In genomic region chr1:10796029-10796944, GRCh38 we compare ENCODE assay signal across 8 cellular contexts. TPM values are rescaled to one million over a fixed set of nuclear protein-coding genes. Genes with fewer than 3 reads are reported as not detected.
DNase-seq lines count a peak whose midpoint lies in the region; FAIRE-seq and TF ChIP-seq lines count a peak whose summit lies in the region.

CASZ1 (minus strand) TSS chr1:10796646; CDS start chr1:10693889, 102,757 bp downstream.

- H3K27ac ChIP-seq in colonic mucosa (peak within 1 kb of the TSS; percentile 85), small intestine (ENCODE audit: low read depth in 1 of 2, low read length in 1 of 2) (peak within 1 kb of the TSS; percentile 90 to 94)

- DNase-seq in BE2C (peak; percentile 82), HT1080 (ENCODE audit: low read depth) (peak; percentile 90), OCI-M1 (lab: John Stamatoyannopoulos, UW) (peak; percentile 56), colonic mucosa (peak; percentile 87), kidney epithelial cell (ENCODE audit: low read depth) (peak; percentile 18), small intestine (peak; percentile 89), NOMO-1 (lab: John Stamatoyannopoulos, UW; ENCODE audit: unreplicated experiment in 2 of 2) (no peak), GDM1 (lab: John Stamatoyannopoulos, UW) (no peak)

- no peak for FAIRE-seq in small intestine (lab: Jason Lieb, UNC)

- TF ChIP-seq CTCF in BE2C (IDR thresholded peaks at IDR 0.05; ENCODE audit: low read depth, low read length) (no peak), colonic mucosa (IDR thresholded peaks at IDR 0.05) (no peak), kidney epithelial cell (IDR thresholded peaks at IDR 0.05; ENCODE audit: insufficient read depth, low read length, poor library complexity, severe bottlenecking) (no peak)

- peak within 1 kb of the TSS; percentile 91 to 95 for H3K9ac ChIP-seq in colonic mucosa (ENCODE audit: low read depth in 2 of 2, low read length in 2 of 2)

- no peaks in the 10 kb centered on the region for H3K9me3 ChIP-seq in BE2C
- H3K9me3 ChIP-seq in colonic mucosa: no peaks in the 10 kb centered on the region
- H3K9me3 ChIP-seq in small intestine (ENCODE audit: control insufficient read depth, low read depth): no peaks in the 10 kb centered on the region

- intact Hi-C loops in colonic mucosa (cut with DNase I): no loop called here

- H3K36me3 ChIP-seq in BE2C: no peaks in the 10 kb centered on the region
- H3K36me3 ChIP-seq in colonic mucosa: no peaks in the 10 kb centered on the region
- H3K36me3 ChIP-seq in kidney epithelial cell (ENCODE audit: control insufficient read depth, insufficient read depth, low read length): no peaks in the 10 kb centered on the region
- H3K36me3 ChIP-seq in small intestine (ENCODE audit: control insufficient read depth in 2 of 2, insufficient read depth in 2 of 2, low read length in 2 of 2): no peaks in the 10 kb centered on the region

- peaks cover 2% of the 10 kb centered on the region; the same call in 1 of the 2 replicates for H3K4me1 ChIP-seq in BE2C
- H3K4me1 ChIP-seq in colonic mucosa: no peaks in the 10 kb centered on the region
- no peaks in the 10 kb centered on the region for H3K4me1 ChIP-seq in small intestine (ENCODE audit: control insufficient read depth in 2 of 2, insufficient read depth in 1 of 2, low read depth in 1 of 2, low read length in 1 of 2)

- H3K4me3 ChIP-seq in BE2C (ENCODE audit: low read depth, low read length) (peak within 1 kb of the TSS; percentile 67), colonic mucosa (peak within 1 kb of the TSS; percentile 68), kidney epithelial cell (ENCODE audit: low read depth, low read length) (peak within 1 kb of the TSS; percentile 47), small intestine (ENCODE audit: low read depth in 1 of 2, low read length in 2 of 2) (peak within 1 kb of the TSS; percentile 62 to 82)

- no peaks in the 10 kb centered on the region for H3K27me3 ChIP-seq in BE2C
- no peaks in the 10 kb centered on the region for H3K27me3 ChIP-seq in colonic mucosa
- H3K27me3 ChIP-seq in kidney epithelial cell (ENCODE audit: control insufficient read depth, insufficient read depth, low read length): peaks cover 33% of the 10 kb centered on the region
- peaks cover 0 to 8% of the 10 kb centered on the region in 2 donors for H3K27me3 ChIP-seq in small intestine (ENCODE audit: control insufficient read depth in 2 of 2, insufficient read depth in 2 of 2, low read length in 2 of 2)

- WGBS in small intestine, 3 donors: 1% methylated on average over 69 to 88 of the region's 88 CpGs

RNA-seq across cellular contexts. Expression of gene CASZ1, which starts in this region (rescaled TPM):
- polyA plus RNA-seq in BE2C (2012; ENCODE audit: insufficient read depth, insufficient read length, low read depth): 12.2 TPM
- 1.2 and 1.7 TPM in 2 replicates for total RNA-seq in HT1080 (2014; rRNA removed; shearing (Covaris generic))
- 0.86 and 1.3 TPM in 2 replicates for polyA plus RNA-seq in HT1080 (2015; cell fraction: cytosol; rRNA removed)
- 2.1 and 3.4 TPM in 2 replicates for polyA plus RNA-seq in HT1080 (2015; cell fraction: nucleus; rRNA removed)
- total RNA-seq in colonic mucosa (10 to 100 TPM; 45.0 to 56.0 TPM), kidney epithelial cell (19.1 and 28.2 TPM in 2 replicates)
- 10 to 100 TPM; 13.5 to 23.0 (median 15.4) TPM for polyA plus RNA-seq in small intestine

Comparison
In these comparisons a context has a peak if more than half of its experiments do, and no peak if none do; other contexts are left out.
1. DNase-seq: peak in BE2C (single experiment), HT1080 (single experiment), OCI-M1 (single experiment), colonic mucosa (single experiment), kidney epithelial cell (single experiment) and small intestine (single experiment); none in NOMO-1 (0 of 2) and GDM1 (single experiment).
2. Peak in every context shown above with its lines, with median percentiles within 50 percentile points of each other: H3K4me3 ChIP-seq.